8 cellular contexts compared by ENCODE assay signal in genomic region chr17:30477758-30478115, GRCh38. TPM values are rescaled to one million over a fixed set of nuclear protein-coding genes. Genes with fewer than 3 reads are reported as not detected.
A peak's percentile ranks its signal among the peaks of the same experiment; 100 is the strongest.
DNase-seq lines count a peak whose midpoint lies in the region; ATAC-seq and TF ChIP-seq lines count a peak whose summit lies in the region.

No MANE protein-coding gene starts in this region.

- peaks cover 24% of the 10 kb centered on the region for H3K4me1 ChIP-seq in OCI-LY1 (ENCODE audit: insufficient read depth, low read length, severe bottlenecking)
- H3K4me1 ChIP-seq in uterus: peaks cover 0 to 3% of the 10 kb centered on the region in 2 donors

- H3K4me3 Mint-ChIP-seq in activated CD4-positive, alpha-beta T cell treated with anti-CD3 and anti-CD28 coated beads, Interleukin-2, amount 10 ng/mL, durations not matched to agents 7 days and 5 days: peak overlapping the region; percentile 90
- peak overlapping the region; percentile 93 for H3K4me3 Mint-ChIP-seq in memory B cell

- no peaks in the 10 kb centered on the region for H3K27me3 ChIP-seq in OCI-LY1 (ENCODE audit: insufficient read depth, low read length)
- H3K27me3 ChIP-seq in uterus: no peaks in the 10 kb centered on the region

- ATAC-seq in memory B cell (ENCODE audit: low read depth) (peak; percentile 74), GM18870 (IDR thresholded peaks at IDR 0.05; ENCODE audit: unreplicated experiment) (no peak)

- H3K27me3 Mint-ChIP-seq in activated CD4-positive, alpha-beta T cell treated with anti-CD3 and anti-CD28 coated beads, Interleukin-2, amount 10 ng/mL, durations not matched to agents 7 days and 5 days: peaks cover 2% of the 10 kb centered on the region
- H3K27me3 Mint-ChIP-seq in memory B cell: no peaks in the 10 kb centered on the region

- TF ChIP-seq POLR2A in uterus (IDR thresholded peaks at IDR 0.05): no peak

- H4K20me1 ChIP-seq in OCI-LY1 (ENCODE audit: insufficient read depth, low read length): no peaks in the 10 kb centered on the region

- no peaks in the 10 kb centered on the region for H3K9me3 Mint-ChIP-seq in activated CD4-positive, alpha-beta T cell treated with anti-CD3 and anti-CD28 coated beads, Interleukin-2, amount 10 ng/mL, durations not matched to agents 7 days and 5 days
- no peaks in the 10 kb centered on the region for H3K9me3 Mint-ChIP-seq in memory B cell

- H3K36me3 ChIP-seq in OCI-LY1 (ENCODE audit: insufficient read depth, low read length) (peaks cover 36% of the 10 kb centered on the region; the same call in 1 of the 2 replicates), uterus (no peaks in the 10 kb centered on the region)

- no peaks in the 10 kb centered on the region for H3K9me2 ChIP-seq in OCI-LY1 (ENCODE audit: low read depth, low read length)

- TF ChIP-seq CTCF in OCI-LY1 (IDR thresholded peaks at IDR 0.05; ENCODE audit: low read length) (no peak), uterus (IDR thresholded peaks at IDR 0.05) (no peak)

- peak overlapping the region; percentile 97 for H3K27ac Mint-ChIP-seq in activated CD4-positive, alpha-beta T cell treated with anti-CD3 and anti-CD28 coated beads, Interleukin-2, amount 10 ng/mL, durations not matched to agents 7 days and 5 days
- peak overlapping the region; percentile 99 for H3K27ac Mint-ChIP-seq in memory B cell

- POLR2A ChIA-PET in activated CD4-positive, alpha-beta T cell treated with anti-CD3 and anti-CD28 coated beads, Interleukin-2, amount 10 ng/mL, durations not matched to agents 7 days and 5 days (lab: Charles Lee): no interaction called here

- peak overlapping the region; percentile 98 for H3K9ac ChIP-seq in OCI-LY1 (ENCODE audit: low read length)

- no peak for DNase-seq in activated CD4-positive, alpha-beta T cell treated with anti-CD3 and anti-CD28 coated beads, Interleukin-2, amount 10 ng/mL, durations not matched to agents 7 days and 5 days
- DNase-seq in activated CD4-positive, alpha-beta T cell treated with anti-CD3 and anti-CD28 coated beads, Interleukin-2, amount 50 U/mL, for 4 hours: no peak
- DNase-seq in dedifferentiated amniotic fluid mesenchymal stem cell (ENCODE audit: extremely low spot score) (peak; percentile 36), memory B cell (ENCODE audit: low spot score in 2 of 2) (peak in 1 of 2 donors; percentile 56), uterus (no peak), SHP77 treated with DMSO at 0.1 percent for 48 hours (lab: John Stamatoyannopoulos, UW) (no peak)

- no peaks in the 10 kb centered on the region for H3K9me3 ChIP-seq in OCI-LY1 (ENCODE audit: low read length)
- H3K9me3 ChIP-seq in uterus: no peaks in the 10 kb centered on the region

- H3K79me2 ChIP-seq in OCI-LY1 (ENCODE audit: insufficient read depth, low read length): peaks cover 17% of the 10 kb centered on the region

- intact Hi-C loops in uterus (cut with DNase I; ENCODE audit: low total_unique reads): no loop called here

- peak overlapping the region; percentile 96 for H3K4me3 ChIP-seq in OCI-LY1 (ENCODE audit: low read depth, low read length, poor library complexity, severe bottlenecking)
- peak overlapping the region; percentile 84 to 88 for H3K4me3 ChIP-seq in uterus

- peaks cover 12% of the 10 kb centered on the region for H3K36me3 Mint-ChIP-seq in activated CD4-positive, alpha-beta T cell treated with anti-CD3 and anti-CD28 coated beads, Interleukin-2, amount 10 ng/mL, durations not matched to agents 7 days and 5 days (ENCODE audit: low read depth)
- peaks cover 7% of the 10 kb centered on the region for H3K36me3 Mint-ChIP-seq in memory B cell

- peaks cover 37% of the 10 kb centered on the region for H3K4me1 Mint-ChIP-seq in activated CD4-positive, alpha-beta T cell treated with anti-CD3 and anti-CD28 coated beads, Interleukin-2, amount 10 ng/mL, durations not matched to agents 7 days and 5 days
- H3K4me1 Mint-ChIP-seq in memory B cell: peaks cover 18% of the 10 kb centered on the region

- H3F3A ChIP-seq in OCI-LY1 (ENCODE audit: insufficient read depth, low read length): no peaks in the 10 kb centered on the region

- CTCF ChIA-PET in activated CD4-positive, alpha-beta T cell treated with anti-CD3 and anti-CD28 coated beads, Interleukin-2, amount 10 ng/mL, durations not matched to agents 7 days and 5 days (lab: Charles Lee): interaction anchor here (0.6 to 1.7 kb wide), 7 partner anchors 8 to 242 kb away, joined by 3 to 8 read pairs (median 4); no protein-coding TSS in a partner anchor

- H3K4me2 ChIP-seq in OCI-LY1 (ENCODE audit: low read length): peak overlapping the region; percentile 86

- H3K27ac ChIP-seq in OCI-LY1 (ENCODE audit: low read depth, low read length, poor library complexity, severe bottlenecking) (peak overlapping the region; percentile 54), uterus (peak overlapping the region; percentile 93)

- H2AFZ ChIP-seq in OCI-LY1 (ENCODE audit: low read length): no peak overlapping the region

RNA-seq across cellular contexts. Expression of gene GOSR1, which starts 0.5 kb away (rescaled TPM):
- total RNA-seq in activated CD4-positive, alpha-beta T cell treated with anti-CD3 and anti-CD28 coated beads, Interleukin-2, amount 10 ng/mL, durations not matched to agents 7 days and 5 days: 10 to 100 TPM; 44.1 to 49.7 TPM
- total RNA-seq in uterus: 10 to 100 TPM in 3 of 4 donors, 1 to 10 TPM in 1; 9.4 to 69.7 (median 45.3) TPM
